In genomic region chr15:56913670-56914069, GRCh38 we compare ENCODE assay signal across 22 cellular contexts. TPM values are rescaled to one million over a fixed set of nuclear protein-coding genes. Genes with fewer than 3 reads are reported as not detected.
DNase-seq lines count a peak whose midpoint lies in the region; TF ChIP-seq lines count a peak whose summit lies in the region.
"Had no signal": no experiment of that assay in that cellular context is flagged by ENCODE, and none has a peak within 500 bp of the region (broad histone marks: within the 10 kb centered on the region; RNA-seq: fewer than 3 reads in every experiment).

No MANE protein-coding gene starts in this region.

- H3K9me3 Mint-ChIP-seq in HFFc6 = no peaks in the 10 kb centered on the region; the same call in 1 of the 2 replicates
- no peaks in the 10 kb centered on the region for H3K9me3 Mint-ChIP-seq in Calu3 (ENCODE audit: low read depth, unreplicated experiment)
- H3K9me3 Mint-ChIP-seq: CD4-positive, alpha-beta T cell; central memory CD8-positive, alpha-beta T cell had no signal

- POLR2A ChIA-PET in A673 (lab: Charles Lee; ENCODE audit: low non-redundant PET) = no interaction called here

- intact Hi-C loops in A673 (cut with micrococcal nuclease; ENCODE audit: unreplicated experiment) = loop anchor here (10.0 kb wide), 1 partner anchor 611 kb away; no protein-coding TSS in a partner anchor
- intact Hi-C loops in Calu3 (cut with micrococcal nuclease; ENCODE audit: unreplicated experiment) = no loop called here

- H3K36me3 Mint-ChIP-seq in HFFc6 (ENCODE audit: low read depth) = peaks cover 15% of the 10 kb centered on the region
- H3K36me3 Mint-ChIP-seq in Calu3 (ENCODE audit: insufficient read depth, unreplicated experiment) = peaks cover 13% of the 10 kb centered on the region

- no peaks in the 10 kb centered on the region for H3K27me3 ChIP-seq in A673 (replicated peaks; ENCODE audit: insufficient read depth, low read depth, low read length, poor library complexity)

- H3K27me3 Mint-ChIP-seq in HFFc6 (ENCODE audit: insufficient read depth) = no peaks in the 10 kb centered on the region
- no peaks in the 10 kb centered on the region for H3K27me3 Mint-ChIP-seq in Calu3 (ENCODE audit: unreplicated experiment)
- H3K27me3 Mint-ChIP-seq: activated CD4-positive, alpha-beta T cell treated with anti-CD3 and anti-CD28 coated beads for 36 hours; activated CD8-positive, alpha-beta memory T cell treated with anti-CD3 and anti-CD28 coated beads, Interleukin-2, amount 10 ng/mL, durations not matched to agents 7 days and 5 days; CD4-positive, alpha-beta T cell; central memory CD8-positive, alpha-beta T cell had no signal

- H3K4me1 Mint-ChIP-seq in HFFc6 (ENCODE audit: low read depth) (peaks cover 25% of the 10 kb centered on the region), Calu3 (ENCODE audit: low read depth, unreplicated experiment) (peaks cover 22% of the 10 kb centered on the region)

- in situ Hi-C loops in astrocyte of the spinal cord (cut with HindIII; ENCODE audit: low sequenced_read_pairs) = no loop called here

- peak overlapping the region; percentile 8; the same call in 1 of the 2 replicates for H3K4me3 Mint-ChIP-seq in HFFc6
- no peak overlapping the region for H3K4me3 Mint-ChIP-seq in Calu3 (ENCODE audit: low read depth, unreplicated experiment)
- H3K4me3 Mint-ChIP-seq: activated CD4-positive, alpha-beta T cell treated with anti-CD3 and anti-CD28 coated beads for 36 hours; activated CD8-positive, alpha-beta memory T cell treated with anti-CD3 and anti-CD28 coated beads, Interleukin-2, amount 10 ng/mL, durations not matched to agents 7 days and 5 days; CD4-positive, alpha-beta T cell; central memory CD8-positive, alpha-beta T cell had no signal

- H3K4me1 ChIP-seq in A673 (ENCODE audit: insufficient read depth, low read length, poor library complexity, severe bottlenecking) = peaks cover 9% of the 10 kb centered on the region

- H3K4me3 ChIP-seq in A673 (ENCODE audit: low read depth, low read length, poor library complexity, severe bottlenecking) (no peak overlapping the region), astrocyte of the spinal cord (ENCODE audit: low read depth, low read length) (no peak overlapping the region)

- peaks cover 7% of the 10 kb centered on the region for H3K9me3 ChIP-seq in A673 (ENCODE audit: low read depth, low read length, poor library complexity, severe bottlenecking)

- peak overlapping the region; percentile 19 for H3K27ac ChIP-seq in A673 (ENCODE audit: low read depth, low read length, poor library complexity, severe bottlenecking)
- H3K27ac ChIP-seq: HL-60 had no signal

- no peak overlapping the region for H3K27ac Mint-ChIP-seq in HFFc6
- no peak overlapping the region for H3K27ac Mint-ChIP-seq in Calu3 (ENCODE audit: unreplicated experiment)
- H3K27ac Mint-ChIP-seq: activated CD4-positive, alpha-beta T cell treated with anti-CD3 and anti-CD28 coated beads for 36 hours; activated CD8-positive, alpha-beta memory T cell treated with anti-CD3 and anti-CD28 coated beads, Interleukin-2, amount 10 ng/mL, durations not matched to agents 7 days and 5 days; activated T-helper 2 cell treated with anti-CD3 and anti-CD28 coated beads, Interferon-gamma antibody, Interleukin-2, Interleukin-4, amounts not matched to agents 10 μg/mL and 5 μg/mL and 100 μg/mL, durations not matched to agents 14 hours and 24 hours and 36 hours; CD4-positive, alpha-beta T cell had no signal

- BruUV-seq in A673 (replicated peaks; lab: Mats Ljungman, UMichigan) (no TSS peak), Calu3 (replicated peaks; lab: Mats Ljungman, UMichigan) (no TSS peak)

- no peaks in the 10 kb centered on the region for H3K36me3 ChIP-seq in A673 (ENCODE audit: insufficient read depth, low read length, poor library complexity, severe bottlenecking)

- TF ChIP-seq CTCF in A673 (conservative IDR thresholded peaks at IDR 0.05; ENCODE audit: low read depth, low read length) (no peak), HFFc6 (IDR thresholded peaks at IDR 0.05) (no peak), astrocyte of the spinal cord (IDR thresholded peaks at IDR 0.05; ENCODE audit: low read depth, low read length) (no peak), Calu3 (IDR thresholded peaks at IDR 0.05; ENCODE audit: unreplicated experiment) (no peak)

- peak; percentile 71 for DNase-seq in A673 (ENCODE audit: low spot score)
- DNase-seq in HFFc6 = no peak
- DNase-seq in astrocyte of the spinal cord (ENCODE audit: low read depth, low spot score) = peak; percentile 45
- peak; percentile 70 for DNase-seq in iris pigment epithelial cell (ENCODE audit: low read depth)
- DNase-seq in NK-92 treated with Interleukin-12 subunit alpha and Interleukin-12 subunit beta, amount 100 ng/mL, for 24 hours (lab: John Stamatoyannopoulos, UW) = no peak
- DNase-seq in NCI-H2081 treated with DMSO at 0.1 percent for 48 hours (lab: John Stamatoyannopoulos, UW) = no peak
- DNase-seq in DMS153 (lab: John Stamatoyannopoulos, UW) = no peak
- DNase-seq in Calu3 = no peak
- DNase-seq: activated CD4-positive, alpha-beta T cell treated with anti-CD3 and anti-CD28 coated beads for 36 hours; activated CD8-positive, alpha-beta memory T cell treated with anti-CD3 and anti-CD28 coated beads, Interleukin-2, amount 10 ng/mL, durations not matched to agents 7 days and 5 days; CD4-positive, alpha-beta T cell; DND-41; effector memory CD4-positive, alpha-beta T cell; foreskin fibroblast; hippocampal formation; NCI-H1092; NCI-H2107; NCI-H526; T-helper 9 cell had no signal

- CTCF ChIA-PET in A673 (lab: Charles Lee) = no interaction called here
- CTCF ChIA-PET in Calu3 (lab: Charles Lee) = no interaction called here

RNA-seq across cellular contexts. Expression of gene TCF12, which starts 4.8 kb away (rescaled TPM):
- total RNA-seq in A673 (2021) (331 and 351 TPM in 2 replicates), Calu3 (2022) (115 and 127 TPM in 2 replicates)
- total RNA-seq in HFFc6 (2021; fragmentation: NEBNext Ultra II Directional; extraction: Animal tissue kit (Norgen Biotek cat#: 25700)) = 100 to 1,000 TPM; 106 to 200 (median 149) TPM

Comparison
In these comparisons a context has a peak if more than half of its experiments do, and no peak if none do; other contexts are left out.
1. DNase-seq: peak in A673 (single experiment), astrocyte of the spinal cord (single experiment) and iris pigment epithelial cell (single experiment); none in HFFc6 (single experiment), NK-92 treated with Interleukin-12 subunit alpha and Interleukin-12 subunit beta, amount 100 ng/mL, for 24 hours (single experiment), NCI-H2081 treated with DMSO at 0.1 percent for 48 hours (single experiment), DMS153 (single experiment) and Calu3 (single experiment).